In genomic region chr2:218870984-218871344, GRCh38 we compare ENCODE assay signal across 14 cellular contexts. TPM values are rescaled to one million over a fixed set of nuclear protein-coding genes. Genes with fewer than 3 reads are reported as not detected.
DNase-seq lines count a peak whose midpoint lies in the region; ATAC-seq, FAIRE-seq and TF ChIP-seq lines count a peak whose summit lies in the region.
"Had no signal": no experiment of that assay in that cellular context is flagged by ENCODE, and none has a peak within 500 bp of the region (broad histone marks: within the 10 kb centered on the region; RNA-seq: fewer than 3 reads in every experiment).

No MANE protein-coding gene starts in this region.

- peak overlapping the region in 2 of 4 donors; percentile 3 to 17 for H3K4me3 ChIP-seq in gastrocnemius medialis

- no peak overlapping the region for H3K27ac Mint-ChIP-seq in T-helper 17 cell

- no peak for ATAC-seq in T-helper 17 cell
- no peak for ATAC-seq in omental fat pad (ENCODE audit: low FRiP score)
- ATAC-seq in gastrocnemius medialis = no peak
- no peak for ATAC-seq in HG03460 (IDR thresholded peaks at IDR 0.05; ENCODE audit: unreplicated experiment)

- H3K36me3 ChIP-seq in gastrocnemius medialis = no peaks in the 10 kb centered on the region
- H3K36me3 ChIP-seq: esophagus squamous epithelium had no signal

- peaks cover 70% of the 10 kb centered on the region for H3K27me3 Mint-ChIP-seq in T-helper 17 cell

- TF ChIP-seq POLR2A in GM12892 (IDR thresholded peaks at IDR 0.05; ENCODE audit: low read depth, low read length) (no peak), gastrocnemius medialis (IDR thresholded peaks at IDR 0.05) (no peak)

- in situ Hi-C loops in GM13977 (cut with MboI; ENCODE audit: low pct_unique_long_range_greater_than_20kb, low sequenced_read_pairs, unreplicated experiment) = no loop called here
- in situ Hi-C loops in gastrocnemius medialis (cut with MboI; ENCODE audit: low sequenced_read_pairs in 4 of 4) = no loop called here

- no peak overlapping the region for H3K27ac ChIP-seq in gastrocnemius medialis
- H3K27ac ChIP-seq: esophagus squamous epithelium had no signal

- H3K36me3 Mint-ChIP-seq in T-helper 17 cell (ENCODE audit: low read depth) = peaks cover 10% of the 10 kb centered on the region

- FAIRE-seq in GM12892 (lab: Jason Lieb, UNC) = peak; percentile 63
- FAIRE-seq: HTR-8/SVneo had no signal

- DNase-seq in AML-193 (lab: John Stamatoyannopoulos, UW) (peak; percentile 81 to 86), GM12892 (ENCODE audit: insufficient read length) (no peak), T-helper 17 cell (no peak), medulla oblongata (ENCODE audit: extremely low spot score) (peak; percentile 7), omental fat pad (ENCODE audit: low spot score) (no peak), GM13977 (ENCODE audit: low spot score) (no peak), gastrocnemius medialis (no peak)
- DNase-seq: activated CD4-positive, alpha-beta T cell treated with anti-CD3 and anti-CD28 coated beads, Interleukin-2, amount 50 U/mL, for 1 hour; esophagus squamous epithelium; islet precursor cell; NCI-H2107; occipital lobe had no signal

- no peaks in the 10 kb centered on the region for H3K9me3 ChIP-seq in T-helper 17 cell (ENCODE audit: control insufficient read depth, low read length, poor library complexity, severe bottlenecking)
- no peaks in the 10 kb centered on the region for H3K9me3 ChIP-seq in gastrocnemius medialis
- H3K9me3 ChIP-seq: esophagus squamous epithelium had no signal

- TF ChIP-seq CTCF in omental fat pad (IDR thresholded peaks at IDR 0.05) = no peak
- no peak for TF ChIP-seq CTCF in GM13977 (IDR thresholded peaks at IDR 0.05; ENCODE audit: extremely low read depth, insufficient read depth, missing control alignments)
- TF ChIP-seq CTCF in gastrocnemius medialis (IDR thresholded peaks at IDR 0.05 in 4 of 5, conservative IDR thresholded peaks at IDR 0.05 in 1 of 5) = no peak

- peaks cover 41 to 51% (median 42%) of the 10 kb centered on the region in 3 donors for H3K27me3 ChIP-seq in gastrocnemius medialis

- H3K4me1 Mint-ChIP-seq in T-helper 17 cell = peaks cover 18% of the 10 kb centered on the region

- H3K4me1 ChIP-seq in gastrocnemius medialis = peaks cover 0 to 5% of the 10 kb centered on the region in 2 donors

- H3K4me3 Mint-ChIP-seq in T-helper 17 cell = peak overlapping the region; percentile 94

- intact Hi-C loops in gastrocnemius medialis (cut with DNase I; ENCODE audit: low total_unique reads) = no loop called here

RNA-seq across cellular contexts. Expression of gene WNT10A, which starts 9.7 kb away (rescaled TPM):
- polyA plus RNA-seq in GM12892 (2012; ENCODE audit: missing spikeins) = 34.9 TPM
- 10 to 100 TPM in 1 of 2 donors, 1 to 10 TPM in 1; 5.5 to 14.4 TPM for total RNA-seq in T-helper 17 cell
- 1 to 10 TPM in 1 of 4 donors, under 1 TPM in 1, not detected in 2; 0.36 to 2.3 TPM for total RNA-seq in omental fat pad
- not detected for total RNA-seq in gastrocnemius medialis
- total RNA-seq: occipital lobe had no signal

RNA-seq across cellular contexts. Expression of gene WNT6, which starts 11.4 kb away (rescaled TPM):
- not detected for polyA plus RNA-seq in GM12892 (2012; ENCODE audit: missing spikeins)
- total RNA-seq in T-helper 17 cell = not detected
- total RNA-seq in omental fat pad = 1 to 10 TPM in 2 of 4 donors, under 1 TPM in 2; 0.19 to 2.7 (median 0.62) TPM
- 1 to 10 TPM in 2 of 4 donors, under 1 TPM in 2; 0.36 to 3.9 (median 2.1) TPM for total RNA-seq in gastrocnemius medialis
- total RNA-seq: occipital lobe had no signal

RNA-seq across cellular contexts. Expression of gene PRKAG3, which starts 39.4 kb away (rescaled TPM):
- polyA plus RNA-seq in GM12892 (2012; ENCODE audit: missing spikeins) = not detected
- not detected for total RNA-seq in T-helper 17 cell
- not detected for total RNA-seq in omental fat pad
- total RNA-seq in gastrocnemius medialis = 10 to 100 TPM in 3 of 4 donors, 1 to 10 TPM in 1; 8.3 to 65.4 (median 44.3) TPM
- total RNA-seq: esophagus squamous epithelium, occipital lobe had no signal

Comparison
In these comparisons a context has a peak if more than half of its experiments do, and no peak if none do; other contexts are left out.
1. DNase-seq: peak in AML-193 (2 of 2) and medulla oblongata (single experiment); none in GM12892 (single experiment), T-helper 17 cell (0 of 3), omental fat pad (single experiment), GM13977 (single experiment) and gastrocnemius medialis (0 of 2).
2. RNA of gene PRKAG3, which starts 39.4 kb away (total RNA-seq): 8.3 to 65.4 TPM in gastrocnemius medialis; not detected in T-helper 17 cell and not detected in omental fat pad; every median in the first group is over 4 times any median in the second.